Comparison of ENCODE assay signal across 8 cellular contexts in genomic region chr15:61227269-61228024, GRCh38. TPM values are rescaled to one million over a fixed set of nuclear protein-coding genes. Genes with fewer than 3 reads are reported as not detected.
A peak's percentile ranks its signal among the peaks of the same experiment; 100 is the strongest.
DNase-seq lines count a peak whose midpoint lies in the region; ATAC-seq and TF ChIP-seq lines count a peak whose summit lies in the region.

No MANE protein-coding gene starts in this region.

- no peaks in the 10 kb centered on the region for H3K9me3 ChIP-seq in transverse colon

- DNase-seq in NCI-H2081 (lab: John Stamatoyannopoulos, UW) (peak; percentile 50 to 56), NCI-H2081 treated with DMSO at 0.1 percent for 48 hours (lab: John Stamatoyannopoulos, UW) (no peak), NCI-H226 (peak; percentile 44), dermis microvascular lymphatic vessel endothelial cell (ENCODE audit: low read depth in 2 of 2) (peak; percentile 3 to 31), lower leg skin (ENCODE audit: low spot score in 2 of 2) (no peak), transverse colon (no peak), GM19238 (ENCODE audit: insufficient read length, low spot score) (no peak)
- no peak for DNase-seq in stimulated activated naive B cell treated with anti-CD40 and anti-IgM and Interleukin-4, amounts not matched to agents 10 μg/mL and 1 μg/mL and 100 μg/mL, for 72 hours

- H3K27ac Mint-ChIP-seq in stimulated activated naive B cell treated with anti-CD40 and anti-IgM and Interleukin-4, amounts not matched to agents 10 μg/mL and 1 μg/mL and 100 μg/mL, for 72 hours = no peak overlapping the region

- no peaks in the 10 kb centered on the region for H3K36me3 Mint-ChIP-seq in stimulated activated naive B cell treated with anti-CD40 and anti-IgM and Interleukin-4, amounts not matched to agents 10 μg/mL and 1 μg/mL and 100 μg/mL, for 72 hours

- H3K36me3 ChIP-seq in transverse colon = no peaks in the 10 kb centered on the region

- in situ Hi-C loops in transverse colon (cut with MboI; ENCODE audit: low pct_ligation_motif_present in 1 of 4, low pct_unique_long_range_greater_than_20kb in 1 of 4, low sequenced_read_pairs in 3 of 4) = no loop called here

- TF ChIP-seq POLR2A in lower leg skin (IDR thresholded peaks at IDR 0.05) = no peak
- no peak for TF ChIP-seq POLR2A in transverse colon (IDR thresholded peaks at IDR 0.05)

- H3K27me3 Mint-ChIP-seq in stimulated activated naive B cell treated with anti-CD40 and anti-IgM and Interleukin-4, amounts not matched to agents 10 μg/mL and 1 μg/mL and 100 μg/mL, for 72 hours = peaks cover 38 to 44% of the 10 kb centered on the region in 2 donors

- H3K4me1 ChIP-seq in transverse colon = peaks cover 4 to 25% (median 13%) of the 10 kb centered on the region in 4 donors

- H3K4me3 Mint-ChIP-seq in stimulated activated naive B cell treated with anti-CD40 and anti-IgM and Interleukin-4, amounts not matched to agents 10 μg/mL and 1 μg/mL and 100 μg/mL, for 72 hours = peak overlapping the region in 1 of 2 donors; percentile 49

- peak overlapping the region; percentile 52 for H3K4me3 ChIP-seq in lower leg skin (ENCODE audit: low read depth, poor library complexity, severe bottlenecking)
- H3K4me3 ChIP-seq in transverse colon = peak overlapping the region; percentile 40 to 68 (median 58)

- H3K4me1 Mint-ChIP-seq in stimulated activated naive B cell treated with anti-CD40 and anti-IgM and Interleukin-4, amounts not matched to agents 10 μg/mL and 1 μg/mL and 100 μg/mL, for 72 hours = peaks cover 1 to 10% of the 10 kb centered on the region in 2 donors

- no peak for ATAC-seq in stimulated activated naive B cell treated with anti-CD40 and anti-IgM and Interleukin-4, amounts not matched to agents 10 μg/mL and 1 μg/mL and 100 μg/mL, for 72 hours (replicated peaks)

- intact Hi-C loops in lower leg skin (cut with DNase I; ENCODE audit: low total_unique reads) = no loop called here
- intact Hi-C loops in transverse colon (cut with DNase I; ENCODE audit: low total_unique reads) = no loop called here

- WGBS in lower leg skin, 2 donors = 1% methylated on average over 40 of the region's 40 CpGs
- 2 to 11% methylated on average over 17 to 40 of the region's 40 CpGs for WGBS in transverse colon (ENCODE audit: low coverage in 1 of 2), 2 donors

- H3K27ac ChIP-seq in transverse colon = peak overlapping the region; percentile 52 to 67 (median 59)

- TF ChIP-seq EP300 in transverse colon (IDR thresholded peaks at IDR 0.05; ENCODE audit: low read depth) = no peak

- H3K27me3 ChIP-seq in transverse colon = peaks cover 45% of the 10 kb centered on the region

- no peaks in the 10 kb centered on the region for H3K9me3 Mint-ChIP-seq in stimulated activated naive B cell treated with anti-CD40 and anti-IgM and Interleukin-4, amounts not matched to agents 10 μg/mL and 1 μg/mL and 100 μg/mL, for 72 hours

- no peak for TF ChIP-seq CTCF in lower leg skin (IDR thresholded peaks at IDR 0.05)
- TF ChIP-seq CTCF in transverse colon (IDR thresholded peaks at IDR 0.05) = no peak

RNA-seq across cellular contexts. Expression of gene RORA, which starts 1.7 kb away (rescaled TPM):
- total RNA-seq in dermis microvascular lymphatic vessel endothelial cell (12.3 and 21.5 TPM in 2 replicates), lower leg skin (100 to 1,000 TPM; 445 to 572 (median 507) TPM), transverse colon (10 to 100 TPM in 3 of 4 donors, 1 to 10 TPM in 1; 6.4 to 27.6 (median 14.3) TPM)

Comparison
In these comparisons a context has a peak if more than half of its experiments do, and no peak if none do; other contexts are left out.
1. DNase-seq: peak in NCI-H2081 (2 of 2), NCI-H226 (single experiment) and dermis microvascular lymphatic vessel endothelial cell (2 of 2); none in NCI-H2081 treated with DMSO at 0.1 percent for 48 hours (single experiment), lower leg skin (0 of 2), transverse colon (single experiment), GM19238 (single experiment) and stimulated activated naive B cell treated with anti-CD40 and anti-IgM and Interleukin-4, amounts not matched to agents 10 μg/mL and 1 μg/mL and 100 μg/mL, for 72 hours (single experiment).
2. RNA of gene RORA, which starts 1.7 kb away (total RNA-seq): 445 to 572 TPM in lower leg skin; 6.4 to 27.6 TPM in transverse colon and 12.3 to 21.5 TPM in dermis microvascular lymphatic vessel endothelial cell; every median in the first group is over 10 times any median in the second.